Comparison of ENCODE assay signal across 18 cellular contexts in genomic region chr10:11299125-11299524, GRCh38.
"Had no signal": no experiment of that assay in that cellular context is flagged by ENCODE, and none has a peak within 500 bp of the region (broad histone marks: within the 10 kb centered on the region; RNA-seq: fewer than 3 reads in every experiment).

No MANE protein-coding gene starts in this region.

- H3K36me3 ChIP-seq: brain microvascular endothelial cell, pancreas had no signal

- ATAC-seq: esophagus mucosa; left cardiac atrium; naive thymus-derived CD8-positive, alpha-beta T cell; pancreas; Right ventricle myocardium inferior; WTC11 had no signal

- H3K4me3 Mint-ChIP-seq: WTC11 had no signal

- DNase-seq: activated CD4-positive, alpha-beta T cell treated with anti-CD3 and anti-CD28 coated beads, Interleukin-2, amount 50 U/mL, for 1 hour; activated CD8-positive, alpha-beta memory T cell treated with anti-CD3 and anti-CD28 coated beads, Interleukin-2, amount 50 U/mL, for 4 hours; activated naive CD4-positive, alpha-beta T cell treated with anti-CD3 and anti-CD28 coated beads, Interleukin-2, amount 50 U/mL, for 16 hours; amygdala; brain microvascular endothelial cell; cerebellar nuclear complex; dorsolateral prefrontal cortex; left cardiac atrium; naive thymus-derived CD8-positive, alpha-beta T cell; retina; SK-N-SH; stimulated activated CD4-positive, alpha-beta T cell treated with anti-CD3 and anti-CD28 coated beads, Interleukin-4, amount 100 ng/mL, for 4 hours; trophoblast cell had no signal

- H3K27ac Mint-ChIP-seq: WTC11 had no signal

- H3K4me1 Mint-ChIP-seq: WTC11 had no signal

- H3K27me3 ChIP-seq: brain microvascular endothelial cell, pancreas had no signal

- H3K9me3 Mint-ChIP-seq: naive thymus-derived CD8-positive, alpha-beta T cell had no signal

- H3K4me2 ChIP-seq: SK-N-SH had no signal

- H3K27ac ChIP-seq: brain microvascular endothelial cell, pancreas had no signal

- H3K4me3 ChIP-seq: dorsolateral prefrontal cortex, lung, pancreas had no signal

- H3K9ac ChIP-seq: SK-N-SH had no signal

- H3K4me1 ChIP-seq: pancreas had no signal

- H3K27me3 Mint-ChIP-seq: naive thymus-derived CD8-positive, alpha-beta T cell had no signal

- H3K9me3 ChIP-seq: pancreas, SK-N-SH had no signal
